In genomic region chr1:226061793-226062557, GRCh38 we compare ENCODE assay signal across 7 cellular contexts. TPM values are rescaled to one million over a fixed set of nuclear protein-coding genes. Genes with fewer than 3 reads are reported as not detected.
DNase-seq lines count a peak whose midpoint lies in the region; ATAC-seq and TF ChIP-seq lines count a peak whose summit lies in the region.

No MANE protein-coding gene starts in this region.

- ATAC-seq in RWPE2 (ENCODE audit: low read depth) = peak; percentile 65
- ATAC-seq in right cardiac atrium = peak; percentile 72 to 79

- H3K9me3 ChIP-seq in RWPE2 (ENCODE audit: severe bottlenecking) (no peaks in the 10 kb centered on the region), right cardiac atrium (ENCODE audit: control insufficient read depth, low read length) (no peaks in the 10 kb centered on the region)

- DNase-seq in GM10266 (ENCODE audit: extremely low spot score) (peak; percentile 68), H4 (ENCODE audit: low spot score) (peak; percentile 69), RWPE2 (ENCODE audit: low spot score) (peak; percentile 39), anterior cingulate cortex (lab: John Stamatoyannopoulos, UW) (peak in 53 of 58 donors; percentile 23 to 92 (median 82)), right cardiac atrium (peak; percentile 83 to 95 (median 92)), posterior vena cava (ENCODE audit: low spot score) (peak; percentile 91)

- peaks cover 43% of the 10 kb centered on the region for H3K79me2 ChIP-seq in KMS-11 (ENCODE audit: insufficient read depth, low read depth)

- H3K4me2 ChIP-seq in KMS-11 = peak overlapping the region; percentile 53

- H3K4me3 ChIP-seq in KMS-11 (IDR thresholded peaks at IDR 0.05; ENCODE audit: insufficient read depth, low read depth, low read length) (peak overlapping the region; percentile 93), RWPE2 (ENCODE audit: severe bottlenecking) (peak overlapping the region; percentile 88), right cardiac atrium (ENCODE audit: low read length) (peak overlapping the region; percentile 96)

- H3K27me3 ChIP-seq in KMS-11 (ENCODE audit: insufficient read depth, low read depth) = no peaks in the 10 kb centered on the region
- H3K27me3 ChIP-seq in RWPE2 (ENCODE audit: insufficient read depth, poor library complexity, severe bottlenecking) = no peaks in the 10 kb centered on the region
- no peaks in the 10 kb centered on the region for H3K27me3 ChIP-seq in right cardiac atrium (ENCODE audit: control insufficient read depth, insufficient read depth)

- H2AFZ ChIP-seq in KMS-11 (ENCODE audit: low read depth) = peak overlapping the region; percentile 89

- H3K4me1 ChIP-seq in KMS-11 (ENCODE audit: low read depth, poor library complexity, severe bottlenecking) (peaks cover 34% of the 10 kb centered on the region), RWPE2 (ENCODE audit: insufficient read depth, poor library complexity, severe bottlenecking) (no peaks in the 10 kb centered on the region), right cardiac atrium (ENCODE audit: control insufficient read depth, insufficient read depth, low read length) (no peaks in the 10 kb centered on the region)

- H3K27ac ChIP-seq in KMS-11 (peak overlapping the region; percentile 67), RWPE2 (ENCODE audit: poor library complexity, severe bottlenecking) (peak overlapping the region; percentile 88), right cardiac atrium (ENCODE audit: low read length) (peak overlapping the region; percentile 98)

- WGBS in right cardiac atrium = under 1% methylated on average over 102 of the region's 102 CpGs

- no peak for TF ChIP-seq CTCF in GM10266 (IDR thresholded peaks at IDR 0.05; ENCODE audit: control insufficient read depth, insufficient read depth, low read depth, missing control alignments)
- TF ChIP-seq CTCF in KMS-11 (conservative IDR thresholded peaks at IDR 0.05; ENCODE audit: low read depth, low read length) = no peak
- TF ChIP-seq CTCF in RWPE2 (IDR thresholded peaks at IDR 0.05; ENCODE audit: poor library complexity, severe bottlenecking) = no peak

- peaks cover 30% of the 10 kb centered on the region for H4K20me1 ChIP-seq in KMS-11 (ENCODE audit: insufficient read depth)

- peaks cover 7% of the 10 kb centered on the region; the same call in 1 of the 2 replicates for H3K36me3 ChIP-seq in KMS-11 (ENCODE audit: insufficient read depth)
- peaks cover 26% of the 10 kb centered on the region for H3K36me3 ChIP-seq in RWPE2 (ENCODE audit: low read depth)

- intact Hi-C loops in right cardiac atrium (cut with DNase I) = loop anchor here in 3 of 4 donors (2.0 to 10.0 kb wide), 4 partner anchors 59 to 133 kb away; no protein-coding TSS in a partner anchor
- intact Hi-C loops in posterior vena cava (cut with DNase I) = loop anchor here in 1 of 2 donors (2.0 to 5.0 kb wide), 2 partner anchors 61 to 65 kb away; partner anchors contain the start of gene SDE2

- H3K9ac ChIP-seq in KMS-11 = peak overlapping the region; percentile 90

RNA-seq across cellular contexts. Expression of gene H3-3A, which starts 0.5 kb away (rescaled TPM):
- total RNA-seq in H4 (2014; rRNA removed; shearing (Covaris generic)) = 313 and 407 TPM in 2 replicates
- total RNA-seq in right cardiac atrium (100 to 1,000 TPM; 304 to 344 (median 328) TPM), posterior vena cava (100 to 1,000 TPM; 303 to 370 TPM)
- 557 TPM for polyA plus RNA-seq in right cardiac atrium

Comparison
In these comparisons a context has a peak if more than half of its experiments do, and no peak if none do; other contexts are left out.
1. Peak in every context shown above with its lines: DNase-seq, ATAC-seq, H3K4me3 ChIP-seq and H3K27ac ChIP-seq.
2. DNase-seq: peak in every context shown above with its lines; median percentile 92 in right cardiac atrium; 91 in posterior vena cava; 82 in anterior cingulate cortex; 69 in H4; 68 in GM10266; 39 in RWPE2.